Comparison of ENCODE assay signal across 2 cellular contexts in genomic region chr7:45937862-45938261, GRCh38.
A peak's percentile ranks its signal among the peaks of the same experiment; 100 is the strongest.
TF ChIP-seq lines count a peak whose summit lies in the region.

No MANE protein-coding gene starts in this region.

TF ChIP-seq in IMR-90, 13 proteins besides CTCF, POLR2A, EP300 and RAD21:
- no peak for TF ChIP-seq MAFK (IDR thresholded peaks at IDR 0.05; ENCODE audit: low read depth, low read length)
- no peak for TF ChIP-seq MAZ (IDR thresholded peaks at IDR 0.05; ENCODE audit: borderline replicate concordance, low read depth, low read length)
- no peak for TF ChIP-seq BHLHE40 (IDR thresholded peaks at IDR 0.05; ENCODE audit: low read depth, low read length)
- TF ChIP-seq MXI1 (IDR thresholded peaks at IDR 0.05; ENCODE audit: borderline replicate concordance, low read depth, low read length) = no peak
- TF ChIP-seq CHD1 (IDR thresholded peaks at IDR 0.05; ENCODE audit: low read depth, low read length) = no peak
- no peak for TF ChIP-seq NFE2L2 (IDR thresholded peaks at IDR 0.05; ENCODE audit: low read depth, low read length)
- no peak for TF ChIP-seq CEBPB (IDR thresholded peaks at IDR 0.05; ENCODE audit: low read depth, low read length)
- TF ChIP-seq RFX5 (IDR thresholded peaks at IDR 0.05; ENCODE audit: low read depth, low read length) = no peak
- TF ChIP-seq, protein P1, sequence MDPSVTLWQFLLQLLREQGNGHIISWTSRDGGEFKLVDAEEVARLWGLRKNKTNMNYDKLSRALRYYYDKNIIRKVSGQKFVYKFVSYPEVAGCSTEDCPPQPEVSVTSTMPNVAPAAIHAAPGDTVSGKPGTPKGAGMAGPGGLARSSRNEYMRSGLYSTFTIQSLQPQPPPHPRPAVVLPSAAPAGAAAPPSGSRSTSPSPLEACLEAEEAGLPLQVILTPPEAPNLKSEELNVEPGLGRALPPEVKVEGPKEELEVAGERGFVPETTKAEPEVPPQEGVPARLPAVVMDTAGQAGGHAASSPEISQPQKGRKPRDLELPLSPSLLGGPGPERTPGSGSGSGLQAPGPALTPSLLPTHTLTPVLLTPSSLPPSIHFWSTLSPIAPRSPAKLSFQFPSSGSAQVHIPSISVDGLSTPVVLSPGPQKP (IDR thresholded peaks at IDR 0.05; ENCODE audit: borderline replicate concordance, low read depth, low read length) = no peak
- TF ChIP-seq RCOR1 (IDR thresholded peaks at IDR 0.05; ENCODE audit: insufficient replicate concordance, low read length) = no peak
- no peak for TF ChIP-seq SMC3 (IDR thresholded peaks at IDR 0.05; ENCODE audit: low read depth, low read length)
- TF ChIP-seq USF2 (IDR thresholded peaks at IDR 0.05; ENCODE audit: low read depth, low read length) = no peak
- no peak for TF ChIP-seq FOS (IDR thresholded peaks at IDR 0.05; ENCODE audit: low read depth, low read length)
TF ChIP-seq in IMR-90: peak in this region for 0.

TF ChIP-seq in GM12878, 131 proteins besides CTCF, POLR2A, EP300 and RAD21:
- TF ChIP-seq HDGF (IDR thresholded peaks at IDR 0.05) (peak; percentile 51; the same call in 1 of the 2 replicates), NBN (IDR thresholded peaks at IDR 0.05) (0 out of 2 replicates have a peak, but pooled peaks have one; percentile 19)
- TF ChIP-seq, protein P2, sequence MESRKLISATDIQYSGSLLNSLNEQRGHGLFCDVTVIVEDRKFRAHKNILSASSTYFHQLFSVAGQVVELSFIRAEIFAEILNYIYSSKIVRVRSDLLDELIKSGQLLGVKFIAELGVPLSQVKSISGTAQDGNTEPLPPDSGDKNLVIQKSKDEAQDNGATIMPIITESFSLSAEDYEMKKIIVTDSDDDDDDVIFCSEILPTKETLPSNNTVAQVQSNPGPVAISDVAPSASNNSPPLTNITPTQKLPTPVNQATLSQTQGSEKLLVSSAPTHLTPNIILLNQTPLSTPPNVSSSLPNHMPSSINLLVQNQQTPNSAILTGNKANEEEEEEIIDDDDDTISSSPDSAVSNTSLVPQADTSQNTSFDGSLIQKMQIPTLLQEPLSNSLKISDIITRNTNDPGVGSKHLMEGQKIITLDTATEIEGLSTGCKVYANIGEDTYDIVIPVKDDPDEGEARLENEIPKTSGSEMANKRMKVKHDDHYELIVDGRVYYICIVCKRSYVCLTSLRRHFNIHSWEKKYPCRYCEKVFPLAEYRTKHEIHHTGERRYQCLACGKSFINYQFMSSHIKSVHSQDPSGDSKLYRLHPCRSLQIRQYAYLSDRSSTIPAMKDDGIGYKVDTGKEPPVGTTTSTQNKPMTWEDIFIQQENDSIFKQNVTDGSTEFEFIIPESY (IDR thresholded peaks at IDR 0.05) = no peak
TF ChIP-seq in GM12878: peak in this region for 2.
